ENCODE assay signal across 1 cellular context in the genomic region with DNA sequence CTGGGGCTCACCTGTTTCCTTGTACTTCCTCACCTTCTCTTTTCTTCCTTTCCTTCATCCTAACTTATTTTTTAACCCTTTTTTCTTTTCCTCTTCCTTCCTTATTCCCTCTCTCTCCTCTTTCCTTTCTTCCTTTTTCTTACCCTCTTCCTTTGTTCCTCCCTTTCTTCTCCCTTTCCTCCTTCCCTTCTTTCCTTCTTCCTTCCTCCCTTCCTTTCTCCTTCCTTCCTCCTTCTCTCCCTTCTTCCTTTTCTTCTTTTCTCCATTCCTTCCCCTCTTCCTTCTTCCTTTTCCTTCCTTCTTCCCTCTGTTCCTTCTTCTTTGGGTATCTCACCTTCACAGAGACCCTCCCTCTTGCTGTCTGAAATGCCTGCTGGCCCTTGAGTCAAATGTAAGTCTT.
TF ChIP-seq lines count a peak whose summit lies in the region.

No MANE protein-coding gene starts in this region.

TF ChIP-seq in GM23338, 12 proteins besides CTCF, POLR2A, EP300 and RAD21 (continued from another document):
- TF ChIP-seq ZNF462 (CRISPR knock-in tag; IDR thresholded peaks at IDR 0.05): no peak
- TF ChIP-seq JUNB (IDR thresholded peaks at IDR 0.05; ENCODE audit: unreplicated experiment): no peak
- no peak for TF ChIP-seq EZH2phosphoT487 (IDR thresholded peaks at IDR 0.05; ENCODE audit: unreplicated experiment)
- no peak for TF ChIP-seq STAT1 (IDR thresholded peaks at IDR 0.05; ENCODE audit: unreplicated experiment)
